Comparison of ENCODE assay signal across 10 cellular contexts in genomic region chr3:138078901-138079344, GRCh38. TPM values are rescaled to one million over a fixed set of nuclear protein-coding genes. Genes with fewer than 3 reads are reported as not detected.
DNase-seq lines count a peak whose midpoint lies in the region; ATAC-seq and TF ChIP-seq lines count a peak whose summit lies in the region.
"Had no signal": no experiment of that assay in that cellular context is flagged by ENCODE, and none has a peak within 500 bp of the region (broad histone marks: within the 10 kb centered on the region; RNA-seq: fewer than 3 reads in every experiment).

No MANE protein-coding gene starts in this region.

- no peak overlapping the region for H3K4me3 Mint-ChIP-seq in MCF 10A (ENCODE audit: unreplicated experiment)

- H3K27me3 ChIP-seq in breast epithelium (no peaks in the 10 kb centered on the region), upper lobe of right lung (no peaks in the 10 kb centered on the region)

- peaks cover 6% of the 10 kb centered on the region for H3K36me3 Mint-ChIP-seq in MCF 10A (ENCODE audit: insufficient read depth, unreplicated experiment)

- H3K4me1 Mint-ChIP-seq in MCF 10A (ENCODE audit: insufficient read depth, unreplicated experiment): peaks cover 54% of the 10 kb centered on the region

- TF ChIP-seq POLR2A in breast epithelium (IDR thresholded peaks at IDR 0.05): no peak

- H3K4me3 ChIP-seq in breast epithelium (no peak overlapping the region), upper lobe of right lung (no peak overlapping the region)

- no peak overlapping the region for H3K27ac ChIP-seq in breast epithelium
- H3K27ac ChIP-seq in upper lobe of right lung: no peak overlapping the region

- H3K9me3 ChIP-seq in breast epithelium (no peaks in the 10 kb centered on the region), upper lobe of right lung (no peaks in the 10 kb centered on the region)

- TF ChIP-seq CTCF in MCF 10A (IDR thresholded peaks at IDR 0.05; ENCODE audit: unreplicated experiment) (no peak), breast epithelium (IDR thresholded peaks at IDR 0.05) (no peak), upper lobe of right lung (IDR thresholded peaks at IDR 0.05) (no peak)

- H3K27ac Mint-ChIP-seq in MCF 10A (ENCODE audit: low read depth, unreplicated experiment): no peak overlapping the region

- POLR2A ChIA-PET in MCF 10A (lab: Yijun Ruan, JAX): interaction anchor here (0.7 to 5.1 kb wide), 4 partner anchors 10 to 45 kb away, joined by 3 to 39 read pairs (median 5); no protein-coding TSS in a partner anchor

- intact Hi-C loops in MCF 10A (cut with micrococcal nuclease): loop anchor here (2.0 kb wide), 1 partner anchor 36 kb away; the partner anchor contains the start of gene DZIP1L
- intact Hi-C loops in breast epithelium (cut with DNase I; ENCODE audit: low total_unique reads): no loop called here
- intact Hi-C loops in upper lobe of right lung (cut with DNase I): no loop called here

- no peaks in the 10 kb centered on the region for H3K27me3 Mint-ChIP-seq in MCF 10A (ENCODE audit: insufficient read depth, unreplicated experiment)

- peak; percentile 29 for ATAC-seq in upper lobe of right lung

- DNase-seq in MCF 10A (ENCODE audit: unreplicated experiment) (peak; percentile 97), breast epithelium (ENCODE audit: low spot score in 2 of 2) (no peak), RKO (ENCODE audit: low spot score) (peak; percentile 43), fibroblast of peridontal ligament (ENCODE audit: extremely low read depth) (peak; percentile 87), upper lobe of right lung (no peak), DMS153 treated with DMSO at 0.1 percent for 48 hours (lab: John Stamatoyannopoulos, UW; ENCODE audit: unreplicated experiment) (no peak), superior temporal gyrus (ENCODE audit: extremely low spot score) (no peak), hypothalamus (lab: John Stamatoyannopoulos, UW) (no peak)
- DNase-seq: anterior cingulate cortex, NCI-H2029 treated with DMSO at 0.1 percent for 48 hours had no signal

- H3K36me3 ChIP-seq in breast epithelium: no peaks in the 10 kb centered on the region
- H3K36me3 ChIP-seq in upper lobe of right lung: peaks cover 16% of the 10 kb centered on the region

- no peaks in the 10 kb centered on the region for H3K9me3 Mint-ChIP-seq in MCF 10A (ENCODE audit: unreplicated experiment)

- CTCF ChIA-PET in MCF 10A (lab: Yijun Ruan, JAX): interaction anchor here (0.6 to 22.2 kb wide), 4 partner anchors 10 to 95 kb away, joined by 3 to 743 read pairs (median 4); partner anchors contain the start of gene DZIP1L

- no TSS peak for BruUV-seq in MCF 10A (replicated peaks; lab: Mats Ljungman, UMichigan)

- H3K4me1 ChIP-seq in breast epithelium (no peaks in the 10 kb centered on the region), upper lobe of right lung (no peaks in the 10 kb centered on the region)

RNA-seq across cellular contexts. Expression of gene DZIP1L, which starts 36.5 kb away (rescaled TPM):
- total RNA-seq in MCF 10A (2022) (6.2 and 11.3 TPM in 2 replicates), breast epithelium (10 to 100 TPM; 24.5 to 34.4 (median 25.3) TPM), upper lobe of right lung (8.1 TPM)

RNA-seq across cellular contexts. Expression of gene A4GNT, which starts 53.3 kb away (rescaled TPM):
- total RNA-seq in MCF 10A (2022) (not detected in 2 replicates), breast epithelium (not detected), upper lobe of right lung (not detected)

Comparison
In these comparisons a context has a peak if more than half of its experiments do, and no peak if none do; other contexts are left out.
1. DNase-seq: peak in MCF 10A (single experiment), RKO (single experiment) and fibroblast of peridontal ligament (single experiment); none in breast epithelium (0 of 2), upper lobe of right lung (single experiment), DMS153 treated with DMSO at 0.1 percent for 48 hours (single experiment), superior temporal gyrus (single experiment) and hypothalamus (0 of 51).